22 cellular contexts compared by ENCODE assay signal in genomic region chr6:22765015-22765414, GRCh38.
DNase-seq lines count a peak whose midpoint lies in the region; ATAC-seq and TF ChIP-seq lines count a peak whose summit lies in the region.
"Had no signal": no experiment of that assay in that cellular context is flagged by ENCODE, and none has a peak within 500 bp of the region (broad histone marks: within the 10 kb centered on the region; RNA-seq: fewer than 3 reads in every experiment).

No MANE protein-coding gene starts in this region.

- POLR2A ChIA-PET in MCF 10A (lab: Yijun Ruan, JAX): no interaction called here

- CTCF ChIA-PET in MCF 10A (lab: Yijun Ruan, JAX): interaction anchor here (0.7 kb wide), 1 partner anchor 1905 kb away, joined by 5 read pairs; no protein-coding TSS in a partner anchor

- H3K4me3 ChIP-seq in breast epithelium: no peak overlapping the region
- H3K4me3 ChIP-seq in brain microvascular endothelial cell (ENCODE audit: low read depth, low read length): no peak overlapping the region
- no peak overlapping the region for H3K4me3 ChIP-seq in transverse colon
- no peak overlapping the region for H3K4me3 ChIP-seq in sigmoid colon
- H3K4me3 ChIP-seq: lung, SJCRH30 had no signal

- H3K36me3 ChIP-seq in breast epithelium: no peaks in the 10 kb centered on the region
- no peaks in the 10 kb centered on the region for H3K36me3 ChIP-seq in brain microvascular endothelial cell (replicated peaks)
- H3K36me3 ChIP-seq in transverse colon: no peaks in the 10 kb centered on the region
- no peaks in the 10 kb centered on the region for H3K36me3 ChIP-seq in sigmoid colon
- H3K36me3 ChIP-seq: SJCRH30 had no signal

- H3K27me3 ChIP-seq in breast epithelium (no peaks in the 10 kb centered on the region), brain microvascular endothelial cell (replicated peaks) (no peaks in the 10 kb centered on the region), transverse colon (no peaks in the 10 kb centered on the region), sigmoid colon (no peaks in the 10 kb centered on the region)
- H3K27me3 ChIP-seq: SJCRH30 had no signal

- ATAC-seq in HG03520 (IDR thresholded peaks at IDR 0.05; ENCODE audit: unreplicated experiment): no peak
- ATAC-seq: stimulated activated naive CD8-positive, alpha-beta T cell treated with anti-CD3 and anti-CD28 coated beads, Interleukin-15, amount 100 ng/mL, for 72 hours had no signal

- peak overlapping the region; percentile 76 for H3K27ac Mint-ChIP-seq in MCF 10A (ENCODE audit: low read depth, unreplicated experiment)
- H3K27ac Mint-ChIP-seq: brain; H9; naive B cell; stimulated activated naive CD8-positive, alpha-beta T cell treated with anti-CD3 and anti-CD28 coated beads, Interleukin-15, amount 100 ng/mL, for 72 hours had no signal

- H3K27me3 Mint-ChIP-seq in MCF 10A (ENCODE audit: insufficient read depth, unreplicated experiment): no peaks in the 10 kb centered on the region
- H3K27me3 Mint-ChIP-seq: brain; stimulated activated naive CD8-positive, alpha-beta T cell treated with anti-CD3 and anti-CD28 coated beads, Interleukin-15, amount 100 ng/mL, for 72 hours had no signal

- H3K4me3 Mint-ChIP-seq in MCF 10A (ENCODE audit: unreplicated experiment): no peak overlapping the region
- H3K4me3 Mint-ChIP-seq: brain; H9; naive B cell; stimulated activated naive CD8-positive, alpha-beta T cell treated with anti-CD3 and anti-CD28 coated beads, Interleukin-15, amount 100 ng/mL, for 72 hours had no signal

- in situ Hi-C loops in brain microvascular endothelial cell (cut with HindIII; ENCODE audit: low pct_ligation_motif_present, low sequenced_read_pairs): no loop called here
- in situ Hi-C loops in transverse colon (cut with MboI; ENCODE audit: low pct_ligation_motif_present in 1 of 4, low pct_unique_long_range_greater_than_20kb in 1 of 4, low sequenced_read_pairs in 3 of 4): no loop called here

- TF ChIP-seq CTCF in MCF 10A (IDR thresholded peaks at IDR 0.05; ENCODE audit: unreplicated experiment) (no peak), breast epithelium (IDR thresholded peaks at IDR 0.05) (no peak), brain microvascular endothelial cell (IDR thresholded peaks at IDR 0.05; ENCODE audit: low read depth, low read length, missing control alignments) (no peak), transverse colon (IDR thresholded peaks at IDR 0.05) (no peak), sigmoid colon (IDR thresholded peaks at IDR 0.05) (no peak)

- H3K27ac ChIP-seq in breast epithelium (no peak overlapping the region), brain microvascular endothelial cell (peak overlapping the region; percentile 45), transverse colon (no peak overlapping the region), sigmoid colon (no peak overlapping the region)
- H3K27ac ChIP-seq: SJCRH30 had no signal

- H3K9me3 Mint-ChIP-seq in MCF 10A (ENCODE audit: unreplicated experiment): no peaks in the 10 kb centered on the region

- H3K4me1 ChIP-seq in breast epithelium (no peaks in the 10 kb centered on the region), transverse colon (no peaks in the 10 kb centered on the region), sigmoid colon (peaks cover 0 to 6% (median 0%) of the 10 kb centered on the region in 4 donors)

- 91 to 100% methylated on average over 2 to 4 of the region's 4 CpGs for WGBS in transverse colon (ENCODE audit: low coverage in 1 of 2), 2 donors
- WGBS in sigmoid colon, 2 donors: 93% methylated on average over 4 of the region's 4 CpGs

- TF ChIP-seq POLR2A in breast epithelium (IDR thresholded peaks at IDR 0.05) (no peak), transverse colon (IDR thresholded peaks at IDR 0.05) (no peak), sigmoid colon (IDR thresholded peaks at IDR 0.05) (no peak)

- DNase-seq in MCF 10A (ENCODE audit: unreplicated experiment) (no peak), breast epithelium (ENCODE audit: low spot score in 2 of 2) (no peak), brain microvascular endothelial cell (no peak), foreskin melanocyte (peak; percentile 76), transverse colon (no peak), NOMO-1 (lab: John Stamatoyannopoulos, UW; ENCODE audit: unreplicated experiment in 2 of 2) (no peak), sigmoid colon (no peak)
- DNase-seq: activated CD4-positive, CD25-positive, alpha-beta regulatory T cell treated with anti-CD3 and anti-CD28 coated beads, Interleukin-2, amount 50 U/mL, for 72 hours; activated CD8-positive, alpha-beta memory T cell treated with anti-CD3 and anti-CD28 coated beads for 24 hours; activated naive CD4-positive, alpha-beta T cell treated with anti-CD3 and anti-CD28 coated beads, Interleukin-2, amount 50 U/mL, for 16 hours; activated T-cell treated with anti-CD3 and anti-CD28 coated beads, Interleukin-2, amount 50 U/mL, for 48 hours; glutamatergic neuron; H9; naive B cell; NCI-H1694; NCI-H748 treated with DMSO at 0.1 percent for 48 hours; stimulated activated naive CD8-positive, alpha-beta T cell treated with anti-CD3 and anti-CD28 coated beads, Interleukin-15, amount 100 ng/mL, for 72 hours; trophoblast cell had no signal

- no peaks in the 10 kb centered on the region for H3K9me3 ChIP-seq in breast epithelium
- no peaks in the 10 kb centered on the region for H3K9me3 ChIP-seq in transverse colon
- H3K9me3 ChIP-seq in sigmoid colon: no peaks in the 10 kb centered on the region
- H3K9me3 ChIP-seq: SJCRH30 had no signal

- H3K36me3 Mint-ChIP-seq in MCF 10A (ENCODE audit: insufficient read depth, unreplicated experiment): no peaks in the 10 kb centered on the region
- H3K36me3 Mint-ChIP-seq: naive B cell had no signal

- H3K4me1 Mint-ChIP-seq in MCF 10A (ENCODE audit: insufficient read depth, unreplicated experiment): peaks cover 12% of the 10 kb centered on the region
- H3K4me1 Mint-ChIP-seq: H9; naive B cell; stimulated activated naive CD8-positive, alpha-beta T cell treated with anti-CD3 and anti-CD28 coated beads, Interleukin-15, amount 100 ng/mL, for 72 hours had no signal

- intact Hi-C loops in MCF 10A (cut with micrococcal nuclease) (no loop called here), breast epithelium (cut with DNase I; ENCODE audit: low total_unique reads) (no loop called here), transverse colon (cut with DNase I; ENCODE audit: low total_unique reads) (no loop called here), sigmoid colon (cut with DNase I) (no loop called here)

- no TSS peak for BruUV-seq in MCF 10A (replicated peaks; lab: Mats Ljungman, UMichigan)

- TF ChIP-seq EP300 in transverse colon (IDR thresholded peaks at IDR 0.05; ENCODE audit: low read depth) (no peak), sigmoid colon (IDR thresholded peaks at IDR 0.05) (no peak)
